Comparison of ENCODE assay signal across 11 cellular contexts in the genomic region with DNA sequence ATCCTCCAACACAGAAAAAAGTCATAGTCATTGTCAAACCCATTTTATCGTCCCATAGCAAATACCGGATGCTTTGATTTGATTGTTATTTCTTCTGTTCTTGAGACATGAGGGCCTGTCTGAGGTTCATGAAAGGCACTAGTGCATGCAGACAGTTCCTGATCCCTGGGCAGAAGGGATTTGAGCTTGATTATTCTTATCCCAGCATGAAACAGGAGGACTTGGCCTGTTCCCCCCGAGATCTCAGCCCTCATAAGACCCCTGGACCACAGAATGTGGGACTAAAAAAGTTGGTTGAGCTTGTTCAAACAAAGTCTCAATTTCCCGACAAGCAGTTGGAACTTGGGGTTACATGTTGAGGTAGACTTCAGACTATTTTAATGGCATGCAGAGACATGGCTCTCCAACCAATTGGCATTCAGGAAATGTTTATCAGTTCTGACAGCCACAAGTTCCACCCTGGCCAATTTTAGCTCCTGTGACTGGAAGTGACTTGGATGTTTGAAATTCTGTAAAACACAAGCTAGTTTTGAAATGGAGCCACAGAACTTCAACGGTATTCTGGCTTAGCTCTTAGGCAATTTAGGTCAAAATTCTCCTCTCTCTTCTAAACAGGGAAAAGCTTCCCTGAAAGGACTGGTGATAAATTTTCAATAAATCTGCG.
A peak's percentile ranks its signal among the peaks of the same experiment; 100 is the strongest.
DNase-seq lines count a peak whose midpoint lies in the region; ATAC-seq and TF ChIP-seq lines count a peak whose summit lies in the region.
"Had no signal": no experiment of that assay in that cellular context is flagged by ENCODE, and none has a peak within 500 bp of the region (broad histone marks: within the 10 kb centered on the region; RNA-seq: fewer than 3 reads in every experiment).

No MANE protein-coding gene starts in this region.

- no peaks in the 10 kb centered on the region for H3K9me3 Mint-ChIP-seq in HFFc6
- H3K9me3 Mint-ChIP-seq: dendritic cell treated with granulocyte-macrophage colony-stimulating factor and Interleukin-4, amounts not matched to agents 40 ng/mL and 50 ng/mL, for 4 days; stimulated activated naive B cell treated with anti-CD40 and anti-IgM and Interleukin-4, amounts not matched to agents 10 μg/mL and 1 μg/mL and 100 μg/mL, for 72 hours had no signal

- peak overlapping the region; percentile 10; the same call in 1 of the 2 replicates for H3K4me3 Mint-ChIP-seq in HFFc6
- H3K4me3 Mint-ChIP-seq: activated CD8-positive, alpha-beta memory T cell treated with anti-CD3 and anti-CD28 coated beads, Interleukin-2, amount 10 ng/mL, durations not matched to agents 7 days and 5 days; dendritic cell treated with granulocyte-macrophage colony-stimulating factor and Interleukin-4, amounts not matched to agents 40 ng/mL and 50 ng/mL, for 4 days; stimulated activated naive B cell treated with anti-CD40 and anti-IgM and Interleukin-4, amounts not matched to agents 10 μg/mL and 1 μg/mL and 100 μg/mL, for 72 hours had no signal

- no peak for TF ChIP-seq POLR2A in stomach (IDR thresholded peaks at IDR 0.05)

- no peaks in the 10 kb centered on the region for H3K9me2 ChIP-seq in MM.1S (replicated peaks; ENCODE audit: insufficient read depth, low read length)

- intact Hi-C loops in lower lobe of right lung (cut with DNase I) = no loop called here
- intact Hi-C loops in stomach (cut with DNase I; ENCODE audit: low total_unique reads) = no loop called here

- H3K27ac Mint-ChIP-seq in HFFc6 = peak overlapping the region; percentile 81
- H3K27ac Mint-ChIP-seq: activated CD8-positive, alpha-beta memory T cell treated with anti-CD3 and anti-CD28 coated beads, Interleukin-2, amount 10 ng/mL, durations not matched to agents 7 days and 5 days; dendritic cell treated with granulocyte-macrophage colony-stimulating factor and Interleukin-4, amounts not matched to agents 40 ng/mL and 50 ng/mL, for 4 days; stimulated activated naive B cell treated with anti-CD40 and anti-IgM and Interleukin-4, amounts not matched to agents 10 μg/mL and 1 μg/mL and 100 μg/mL, for 72 hours had no signal

- 45 to 63% (median 61%) methylated on average over 6 of the region's 6 CpGs for WGBS in stomach, 5 donors

- H3K27me3 Mint-ChIP-seq in HFFc6 (ENCODE audit: insufficient read depth) = no peaks in the 10 kb centered on the region
- H3K27me3 Mint-ChIP-seq: dendritic cell treated with granulocyte-macrophage colony-stimulating factor and Interleukin-4, amounts not matched to agents 40 ng/mL and 50 ng/mL, for 4 days had no signal

- H3K36me3 Mint-ChIP-seq in HFFc6 (ENCODE audit: low read depth) = no peaks in the 10 kb centered on the region
- H3K36me3 Mint-ChIP-seq: activated CD8-positive, alpha-beta memory T cell treated with anti-CD3 and anti-CD28 coated beads, Interleukin-2, amount 10 ng/mL, durations not matched to agents 7 days and 5 days; stimulated activated naive B cell treated with anti-CD40 and anti-IgM and Interleukin-4, amounts not matched to agents 10 μg/mL and 1 μg/mL and 100 μg/mL, for 72 hours had no signal

- DNase-seq in HFFc6 (peak; percentile 80), choroid plexus epithelial cell (ENCODE audit: low read depth) (peak; percentile 82), lower lobe of right lung (no peak), stomach (no peak), NCI-H1930 (lab: John Stamatoyannopoulos, UW) (no peak), MM.1S (no peak), HCEC 1CT (no peak)
- DNase-seq: activated CD8-positive, alpha-beta memory T cell treated with anti-CD3 and anti-CD28 coated beads, Interleukin-2, amount 10 ng/mL, durations not matched to agents 7 days and 5 days; stimulated activated naive B cell treated with anti-CD40 and anti-IgM and Interleukin-4, amounts not matched to agents 10 μg/mL and 1 μg/mL and 100 μg/mL, for 72 hours had no signal

- TF ChIP-seq CTCF in HFFc6 (IDR thresholded peaks at IDR 0.05) (no peak), choroid plexus epithelial cell (conservative IDR thresholded peaks at IDR 0.05; ENCODE audit: low read depth, low read length) (no peak), lower lobe of right lung (IDR thresholded peaks at IDR 0.05) (no peak), stomach (IDR thresholded peaks at IDR 0.05) (no peak), MM.1S (IDR thresholded peaks at IDR 0.05; ENCODE audit: low read length) (no peak)

- H3K9me3 ChIP-seq in lower lobe of right lung (no peaks in the 10 kb centered on the region), stomach (no peaks in the 10 kb centered on the region), MM.1S (replicated peaks; ENCODE audit: insufficient read depth, low read length) (no peaks in the 10 kb centered on the region)

- ATAC-seq in lower lobe of right lung (peak; percentile 67 to 68), HG03520 (IDR thresholded peaks at IDR 0.05; ENCODE audit: unreplicated experiment) (no peak)
- ATAC-seq: activated CD8-positive, alpha-beta memory T cell treated with anti-CD3 and anti-CD28 coated beads, Interleukin-2, amount 10 ng/mL, durations not matched to agents 7 days and 5 days; stimulated activated naive B cell treated with anti-CD40 and anti-IgM and Interleukin-4, amounts not matched to agents 10 μg/mL and 1 μg/mL and 100 μg/mL, for 72 hours had no signal

- H3K27ac ChIP-seq in lower lobe of right lung (peak overlapping the region; percentile 52), stomach (peak overlapping the region in 4 of 5 donors; percentile 67 to 76 (median 76)), MM.1S (ENCODE audit: low read length) (no peak overlapping the region)

- H3K79me2 ChIP-seq in MM.1S (ENCODE audit: low read length) = no peaks in the 10 kb centered on the region

- H3K36me3 ChIP-seq in lower lobe of right lung = no peaks in the 10 kb centered on the region
- no peaks in the 10 kb centered on the region for H3K36me3 ChIP-seq in stomach
- H3K36me3 ChIP-seq in MM.1S (replicated peaks; ENCODE audit: insufficient read depth, low read length) = no peaks in the 10 kb centered on the region

- no peak overlapping the region for H3K4me2 ChIP-seq in MM.1S (ENCODE audit: low read depth, low read length)

- peak; percentile 74 for TF ChIP-seq EP300 in stomach (IDR thresholded peaks at IDR 0.05)

- H3K4me3 ChIP-seq in choroid plexus epithelial cell (ENCODE audit: low read depth, low read length) = no peak overlapping the region
- H3K4me3 ChIP-seq in lower lobe of right lung = no peak overlapping the region
- no peak overlapping the region for H3K4me3 ChIP-seq in stomach
- no peak overlapping the region for H3K4me3 ChIP-seq in MM.1S (ENCODE audit: low read length)

- H3F3A ChIP-seq in MM.1S (ENCODE audit: insufficient read depth, low read length) = no peaks in the 10 kb centered on the region

- peaks cover 61% of the 10 kb centered on the region for H3K4me1 Mint-ChIP-seq in HFFc6 (ENCODE audit: low read depth)
- H3K4me1 Mint-ChIP-seq: activated CD8-positive, alpha-beta memory T cell treated with anti-CD3 and anti-CD28 coated beads, Interleukin-2, amount 10 ng/mL, durations not matched to agents 7 days and 5 days had no signal

- no peaks in the 10 kb centered on the region for H4K20me1 ChIP-seq in MM.1S (ENCODE audit: insufficient read depth, low read length)

- no peaks in the 10 kb centered on the region for H3K27me3 ChIP-seq in lower lobe of right lung (ENCODE audit: low read depth)
- no peaks in the 10 kb centered on the region for H3K27me3 ChIP-seq in stomach
- no peaks in the 10 kb centered on the region for H3K27me3 ChIP-seq in MM.1S (replicated peaks; ENCODE audit: insufficient read depth, low read length)

- no peak overlapping the region for H2AFZ ChIP-seq in MM.1S (ENCODE audit: low read length)

- peaks cover 18% of the 10 kb centered on the region for H3K4me1 ChIP-seq in lower lobe of right lung
- H3K4me1 ChIP-seq in stomach = peaks cover 0 to 37% (median 12%) of the 10 kb centered on the region in 4 donors
- H3K4me1 ChIP-seq in MM.1S (ENCODE audit: low read length) = no peaks in the 10 kb centered on the region

- no peak overlapping the region for H3K9ac ChIP-seq in MM.1S (ENCODE audit: low read length)

Comparison
In these comparisons a context has a peak if more than half of its experiments do, and no peak if none do; other contexts are left out.
1. DNase-seq: peak in HFFc6 (single experiment) and choroid plexus epithelial cell (single experiment); none in lower lobe of right lung (single experiment), stomach (single experiment), NCI-H1930 (0 of 2), MM.1S (single experiment) and HCEC 1CT (single experiment).